9 cellular contexts compared by ENCODE assay signal in genomic region chr14:31945074-31945613, GRCh38.
DNase-seq lines count a peak whose midpoint lies in the region; ATAC-seq and TF ChIP-seq lines count a peak whose summit lies in the region.
"Had no signal": no experiment of that assay in that cellular context is flagged by ENCODE, and none has a peak within 500 bp of the region (broad histone marks: within the 10 kb centered on the region; RNA-seq: fewer than 3 reads in every experiment).

No MANE protein-coding gene starts in this region.

- no peak overlapping the region for H3K4me3 ChIP-seq in GM23248

- in situ Hi-C loops in GM23248 (cut with MboI): no loop called here

- no peaks in the 10 kb centered on the region for H3K9me2 ChIP-seq in GM23248 (ENCODE audit: insufficient read depth)

- H3K79me2 ChIP-seq in GM23248 (ENCODE audit: insufficient read depth): no peaks in the 10 kb centered on the region

- H3K9me3 ChIP-seq in GM23248 (ENCODE audit: low read depth): no peaks in the 10 kb centered on the region

- H3K27me3 ChIP-seq in GM23248 (replicated peaks; ENCODE audit: insufficient read depth): no peaks in the 10 kb centered on the region

- peak overlapping the region; percentile 62 for H3K27ac ChIP-seq in 22Rv1
- no peak overlapping the region for H3K27ac ChIP-seq in GM23248

- 84 to 87% methylated on average over 3 of the region's 3 CpGs for WGBS in GM23248 (ENCODE audit: low coverage in 1 of 2, low lambda C conversion rate in 2 of 2, missing lambda C conversion rate in 2 of 2), 2 experiments

- ATAC-seq in GM18517 (IDR thresholded peaks at IDR 0.05; ENCODE audit: unreplicated experiment) (peak; percentile 76), HG03469 (IDR thresholded peaks at IDR 0.05; ENCODE audit: unreplicated experiment) (peak; percentile 66)

- no peak for TF ChIP-seq CTCF in 22Rv1 (IDR thresholded peaks at IDR 0.05)

- no peaks in the 10 kb centered on the region for H3K36me3 ChIP-seq in GM23248 (ENCODE audit: low read depth)

- H4K20me1 ChIP-seq in GM23248 (ENCODE audit: insufficient read depth): no peaks in the 10 kb centered on the region

- H3K4me1 ChIP-seq in GM23248 (ENCODE audit: insufficient read depth): peaks cover 9% of the 10 kb centered on the region

- no peaks in the 10 kb centered on the region; the same call in 1 of the 2 replicates for H3F3A ChIP-seq in GM23248 (ENCODE audit: insufficient read depth)

- DNase-seq in activated effector memory CD4-positive, alpha-beta T cell treated with Interleukin-2 at 50 U/mL for 16 hours: peak; percentile 25
- DNase-seq in HPDE6-E6E7 (ENCODE audit: extremely low spot score) (no peak), NCI-H1048 (lab: John Stamatoyannopoulos, UW) (no peak), GM23248 (no peak), cortex of kidney (lab: John Stamatoyannopoulos, UW) (no peak)
- DNase-seq: activated T-cell treated with anti-CD3 and anti-CD28 coated beads, Interleukin-2, amount 50 U/mL, for 72 hours had no signal

- no peak overlapping the region for H3K9ac ChIP-seq in GM23248

- no peak overlapping the region for H2AFZ ChIP-seq in GM23248

- H3K4me2 ChIP-seq in GM23248 (ENCODE audit: unreplicated experiment): no peak overlapping the region
